In the genomic region with DNA sequence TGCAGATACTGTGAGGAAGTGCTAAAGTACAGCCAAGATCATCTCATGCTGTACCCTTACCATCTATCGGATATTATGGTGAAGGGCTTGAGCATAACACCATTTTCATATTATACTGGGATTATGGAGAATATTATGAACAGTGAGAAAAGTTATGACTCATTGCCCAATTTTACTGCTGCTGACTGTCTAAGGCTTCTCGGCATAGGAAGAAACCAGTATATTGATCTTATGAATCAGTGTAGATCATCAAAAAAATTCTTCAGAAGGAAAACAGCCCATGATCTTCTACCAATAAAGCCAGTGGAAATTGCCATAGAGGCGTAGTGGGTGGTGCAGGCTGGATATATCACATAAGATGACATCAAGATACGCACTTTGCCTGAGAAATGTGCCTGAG, we compare ENCODE assay signal across 24 cellular contexts. TPM values are rescaled to one million over a fixed set of nuclear protein-coding genes. Genes with fewer than 3 reads are reported as not detected.
DNase-seq lines count a peak whose midpoint lies in the region; ATAC-seq and TF ChIP-seq lines count a peak whose summit lies in the region.
"Had no signal": no experiment of that assay in that cellular context is flagged by ENCODE, and none has a peak within 500 bp of the region (broad histone marks: within the 10 kb centered on the region; RNA-seq: fewer than 3 reads in every experiment).

No MANE protein-coding gene starts in this region.

- H3K27ac Mint-ChIP-seq in activated CD4-positive, alpha-beta T cell treated with anti-CD3 and anti-CD28 coated beads, Interleukin-2, amount 10 ng/mL, durations not matched to agents 7 days and 5 days = no peak overlapping the region
- H3K27ac Mint-ChIP-seq in activated naive CD8-positive, alpha-beta T cell = peak overlapping the region; percentile 78
- no peak overlapping the region for H3K27ac Mint-ChIP-seq in activated naive CD8-positive, alpha-beta T cell treated with anti-CD3 and anti-CD28 coated beads for 36 hours
- H3K27ac Mint-ChIP-seq in naive thymus-derived CD4-positive, alpha-beta T cell = peak overlapping the region in 8 of 9 donors; percentile 2 to 79 (median 46)
- H3K27ac Mint-ChIP-seq: IgD-negative memory B cell had no signal

- H3K4me1 ChIP-seq in PC-3 (ENCODE audit: insufficient read depth, low read length) = peaks cover 9% of the 10 kb centered on the region
- H3K4me1 ChIP-seq in naive thymus-derived CD4-positive, alpha-beta T cell (ENCODE audit: control insufficient read depth in 2 of 2, insufficient read depth in 2 of 2, low read length in 2 of 2) = peaks cover 0 to 5% of the 10 kb centered on the region in 2 donors
- H3K4me1 ChIP-seq: BE2C had no signal

- peaks cover 29% of the 10 kb centered on the region for H3K4me1 Mint-ChIP-seq in activated CD4-positive, alpha-beta T cell treated with anti-CD3 and anti-CD28 coated beads, Interleukin-2, amount 10 ng/mL, durations not matched to agents 7 days and 5 days
- peaks cover 69% of the 10 kb centered on the region for H3K4me1 Mint-ChIP-seq in activated naive CD8-positive, alpha-beta T cell (ENCODE audit: low read depth)
- H3K4me1 Mint-ChIP-seq in activated naive CD8-positive, alpha-beta T cell treated with anti-CD3 and anti-CD28 coated beads for 36 hours = peaks cover 67% of the 10 kb centered on the region
- peaks cover 24 to 81% (median 78%) of the 10 kb centered on the region in 7 donors for H3K4me1 Mint-ChIP-seq in naive thymus-derived CD4-positive, alpha-beta T cell

- ATAC-seq in PC-3 = peak; percentile 63
- no peak for ATAC-seq in naive thymus-derived CD4-positive, alpha-beta T cell
- no peak for ATAC-seq in GM21737 (IDR thresholded peaks at IDR 0.05; ENCODE audit: unreplicated experiment)

- no peak for TF ChIP-seq POLR2A in lower leg skin (IDR thresholded peaks at IDR 0.05)

- H3K9me3 ChIP-seq in PC-3 (ENCODE audit: low read length) = no peaks in the 10 kb centered on the region
- no peaks in the 10 kb centered on the region for H3K9me3 ChIP-seq in naive thymus-derived CD4-positive, alpha-beta T cell (ENCODE audit: control insufficient read depth in 2 of 3, low read length in 3 of 3)
- H3K9me3 ChIP-seq: BE2C had no signal

- DNase-seq in activated CD4-positive, alpha-beta T cell treated with anti-CD3 and anti-CD28 coated beads for 48 hours = peak; percentile 22
- DNase-seq in activated CD4-positive, alpha-beta T cell treated with anti-CD3 and anti-CD28 coated beads, Interleukin-2, amount 10 ng/mL, durations not matched to agents 7 days and 5 days = no peak
- DNase-seq in activated naive CD8-positive, alpha-beta T cell treated with anti-CD3 and anti-CD28 coated beads for 36 hours = no peak
- DNase-seq in PC-3 (peak; percentile 49), lower leg skin (ENCODE audit: low spot score in 2 of 2) (no peak)
- no peak for DNase-seq in naive thymus-derived CD4-positive, alpha-beta T cell
- DNase-seq: BE2C, COR-L47, DMS53, GM23248, MM.1S, NCI-H2029, NCI-H446, NCI-H524 treated with DMSO at 0.1 percent for 48 hours, NCI-H774 had no signal

- intact Hi-C loops in PC-3 (cut with micrococcal nuclease) (no loop called here), lower leg skin (cut with DNase I; ENCODE audit: low total_unique reads) (no loop called here)
- intact Hi-C loops in naive thymus-derived CD4-positive, alpha-beta T cell (cut with micrococcal nuclease) = no loop called here

- H3K79me2 ChIP-seq in PC-3 (ENCODE audit: low read length) = no peaks in the 10 kb centered on the region

- no peaks in the 10 kb centered on the region for H3K9me3 Mint-ChIP-seq in activated CD4-positive, alpha-beta T cell treated with anti-CD3 and anti-CD28 coated beads, Interleukin-2, amount 10 ng/mL, durations not matched to agents 7 days and 5 days
- no peaks in the 10 kb centered on the region for H3K9me3 Mint-ChIP-seq in activated naive CD8-positive, alpha-beta T cell (ENCODE audit: low read depth)
- H3K9me3 Mint-ChIP-seq in activated naive CD8-positive, alpha-beta T cell treated with anti-CD3 and anti-CD28 coated beads for 36 hours = peaks cover 4% of the 10 kb centered on the region
- peaks cover 0 to 5% (median 0%) of the 10 kb centered on the region in 11 donors for H3K9me3 Mint-ChIP-seq in naive thymus-derived CD4-positive, alpha-beta T cell
- H3K9me3 Mint-ChIP-seq: IgD-negative memory B cell had no signal

- WGBS in lower leg skin, 2 donors = 88 to 92% methylated on average over 4 of the region's 4 CpGs

- no peaks in the 10 kb centered on the region for H3F3A ChIP-seq in PC-3 (ENCODE audit: low read length, unreplicated experiment)

- H3K27me3 Mint-ChIP-seq in activated CD4-positive, alpha-beta T cell treated with anti-CD3 and anti-CD28 coated beads, Interleukin-2, amount 10 ng/mL, durations not matched to agents 7 days and 5 days = no peaks in the 10 kb centered on the region
- no peaks in the 10 kb centered on the region for H3K27me3 Mint-ChIP-seq in activated naive CD8-positive, alpha-beta T cell
- no peaks in the 10 kb centered on the region for H3K27me3 Mint-ChIP-seq in activated naive CD8-positive, alpha-beta T cell treated with anti-CD3 and anti-CD28 coated beads for 36 hours
- H3K27me3 Mint-ChIP-seq in naive thymus-derived CD4-positive, alpha-beta T cell = no peaks in the 10 kb centered on the region
- H3K27me3 Mint-ChIP-seq: IgD-negative memory B cell had no signal

- no peaks in the 10 kb centered on the region for H3K36me3 ChIP-seq in PC-3 (ENCODE audit: low read depth, low read length)
- peaks cover 3 to 27% (median 15%) of the 10 kb centered on the region in 3 experiments for H3K36me3 ChIP-seq in naive thymus-derived CD4-positive, alpha-beta T cell (ENCODE audit: control insufficient read depth in 2 of 3, insufficient read depth in 3 of 3, low read length in 3 of 3)
- H3K36me3 ChIP-seq: BE2C had no signal

- H3K9me2 ChIP-seq in PC-3 (replicated peaks; ENCODE audit: low read length) = no peaks in the 10 kb centered on the region

- H3K4me3 ChIP-seq in PC-3 (ENCODE audit: low read length) (no peak overlapping the region), lower leg skin (ENCODE audit: low read depth, poor library complexity, severe bottlenecking) (no peak overlapping the region)
- no peak overlapping the region for H3K4me3 ChIP-seq in naive thymus-derived CD4-positive, alpha-beta T cell (ENCODE audit: low read length)
- H3K4me3 ChIP-seq: GM23248 had no signal

- no peak overlapping the region for H3K4me2 ChIP-seq in PC-3 (ENCODE audit: low read length)
- H3K4me2 ChIP-seq: KMS-11 had no signal

- H3K4me3 Mint-ChIP-seq in activated CD4-positive, alpha-beta T cell treated with anti-CD3 and anti-CD28 coated beads, Interleukin-2, amount 10 ng/mL, durations not matched to agents 7 days and 5 days = no peak overlapping the region
- no peak overlapping the region for H3K4me3 Mint-ChIP-seq in activated naive CD8-positive, alpha-beta T cell
- H3K4me3 Mint-ChIP-seq in activated naive CD8-positive, alpha-beta T cell treated with anti-CD3 and anti-CD28 coated beads for 36 hours = no peak overlapping the region
- H3K4me3 Mint-ChIP-seq in naive thymus-derived CD4-positive, alpha-beta T cell = no peak overlapping the region
- H3K4me3 Mint-ChIP-seq: CD14-positive monocyte, IgD-negative memory B cell had no signal

- H2AFZ ChIP-seq in PC-3 (ENCODE audit: low read length) = no peak overlapping the region
- H2AFZ ChIP-seq: GM23248 had no signal

- TF ChIP-seq CTCF in PC-3 (conservative IDR thresholded peaks at IDR 0.05; ENCODE audit: low read depth, low read length) = no peak
- no peak for TF ChIP-seq CTCF in lower leg skin (IDR thresholded peaks at IDR 0.05)

- H3K27ac ChIP-seq in PC-3 (ENCODE audit: low read length) = no peak overlapping the region
- H3K27ac ChIP-seq in naive thymus-derived CD4-positive, alpha-beta T cell (ENCODE audit: low read depth, low read length) = no peak overlapping the region
- H3K27ac ChIP-seq: 22Rv1, GM23248, HL-60, KMS-11 had no signal

- no peaks in the 10 kb centered on the region for H3K27me3 ChIP-seq in PC-3 (ENCODE audit: low read length)
- no peaks in the 10 kb centered on the region for H3K27me3 ChIP-seq in naive thymus-derived CD4-positive, alpha-beta T cell (ENCODE audit: control insufficient read depth in 2 of 2, insufficient read depth in 2 of 2, low read length in 2 of 2)
- H3K27me3 ChIP-seq: BE2C had no signal

- POLR2A ChIA-PET in activated CD4-positive, alpha-beta T cell treated with anti-CD3 and anti-CD28 coated beads, Interleukin-2, amount 10 ng/mL, durations not matched to agents 7 days and 5 days (lab: Charles Lee) = no interaction called here
- POLR2A ChIA-PET in PC-3 (lab: Charles Lee; ENCODE audit: unreplicated experiment) = no interaction called here
- POLR2A ChIA-PET in naive thymus-derived CD4-positive, alpha-beta T cell (lab: Charles Lee) = no interaction called here

- BruUV-seq in PC-3 (replicated peaks; lab: Mats Ljungman, UMichigan) = no TSS peak

- no peaks in the 10 kb centered on the region for H4K20me1 ChIP-seq in PC-3 (ENCODE audit: low read length)

- H3K9ac ChIP-seq in PC-3 (ENCODE audit: low read length) = no peak overlapping the region
- H3K9ac ChIP-seq: GM23248, KMS-11 had no signal

- CTCF ChIA-PET in activated CD4-positive, alpha-beta T cell treated with anti-CD3 and anti-CD28 coated beads, Interleukin-2, amount 10 ng/mL, durations not matched to agents 7 days and 5 days (lab: Charles Lee) = no interaction called here
- CTCF ChIA-PET in PC-3 (lab: Charles Lee) = no interaction called here
- CTCF ChIA-PET in naive thymus-derived CD4-positive, alpha-beta T cell (lab: Charles Lee) = no interaction called here

- H3K36me3 Mint-ChIP-seq in activated CD4-positive, alpha-beta T cell treated with anti-CD3 and anti-CD28 coated beads, Interleukin-2, amount 10 ng/mL, durations not matched to agents 7 days and 5 days (ENCODE audit: low read depth) = peaks cover 76% of the 10 kb centered on the region
- H3K36me3 Mint-ChIP-seq in activated naive CD8-positive, alpha-beta T cell = peaks cover 22% of the 10 kb centered on the region
- H3K36me3 Mint-ChIP-seq in activated naive CD8-positive, alpha-beta T cell treated with anti-CD3 and anti-CD28 coated beads for 36 hours = peaks cover 72% of the 10 kb centered on the region
- peaks cover 3 to 67% (median 46%) of the 10 kb centered on the region in 5 donors for H3K36me3 Mint-ChIP-seq in naive thymus-derived CD4-positive, alpha-beta T cell

RNA-seq across cellular contexts. Expression of a gene that starts 47.7 kb away (rescaled TPM):
- total RNA-seq in activated CD4-positive, alpha-beta T cell treated with anti-CD3 and anti-CD28 coated beads, Interleukin-2, amount 10 ng/mL, durations not matched to agents 7 days and 5 days = 1 to 10 TPM in 1 of 2 experiments, under 1 TPM in 1; 0.84 to 1.1 TPM
- total RNA-seq in activated naive CD8-positive, alpha-beta T cell treated with anti-CD3 and anti-CD28 coated beads for 36 hours = not detected
- not detected in 2 replicates for total RNA-seq in PC-3 (2014; rRNA removed)
- 1 to 10 TPM in 2 of 5 experiments, under 1 TPM in 3; 0.27 to 5.8 (median 0.94) TPM for total RNA-seq in naive thymus-derived CD4-positive, alpha-beta T cell
- under 1 TPM; 0.05 to 0.09 TPM for polyA plus RNA-seq in naive thymus-derived CD4-positive, alpha-beta T cell
- total RNA-seq in lower leg skin = not detected
- total RNA-seq: Daoy, G401, GM23248 had no signal
- polyA plus RNA-seq: CD14-positive monocyte, GM23248, IgD-negative memory B cell had no signal

Comparison
In these comparisons a context has a peak if more than half of its experiments do, and no peak if none do; other contexts are left out.
1. DNase-seq: peak in activated CD4-positive, alpha-beta T cell treated with anti-CD3 and anti-CD28 coated beads for 48 hours (single experiment) and PC-3 (single experiment); none in activated CD4-positive, alpha-beta T cell treated with anti-CD3 and anti-CD28 coated beads, Interleukin-2, amount 10 ng/mL, durations not matched to agents 7 days and 5 days (single experiment), activated naive CD8-positive, alpha-beta T cell treated with anti-CD3 and anti-CD28 coated beads for 36 hours (single experiment), naive thymus-derived CD4-positive, alpha-beta T cell (0 of 9) and lower leg skin (0 of 2).
2. H3K27ac Mint-ChIP-seq: peak in activated naive CD8-positive, alpha-beta T cell (single experiment) and naive thymus-derived CD4-positive, alpha-beta T cell (8 of 9); none in activated CD4-positive, alpha-beta T cell treated with anti-CD3 and anti-CD28 coated beads, Interleukin-2, amount 10 ng/mL, durations not matched to agents 7 days and 5 days (single experiment) and activated naive CD8-positive, alpha-beta T cell treated with anti-CD3 and anti-CD28 coated beads for 36 hours (single experiment).